8 cellular contexts compared by ENCODE assay signal in the genomic region with DNA sequence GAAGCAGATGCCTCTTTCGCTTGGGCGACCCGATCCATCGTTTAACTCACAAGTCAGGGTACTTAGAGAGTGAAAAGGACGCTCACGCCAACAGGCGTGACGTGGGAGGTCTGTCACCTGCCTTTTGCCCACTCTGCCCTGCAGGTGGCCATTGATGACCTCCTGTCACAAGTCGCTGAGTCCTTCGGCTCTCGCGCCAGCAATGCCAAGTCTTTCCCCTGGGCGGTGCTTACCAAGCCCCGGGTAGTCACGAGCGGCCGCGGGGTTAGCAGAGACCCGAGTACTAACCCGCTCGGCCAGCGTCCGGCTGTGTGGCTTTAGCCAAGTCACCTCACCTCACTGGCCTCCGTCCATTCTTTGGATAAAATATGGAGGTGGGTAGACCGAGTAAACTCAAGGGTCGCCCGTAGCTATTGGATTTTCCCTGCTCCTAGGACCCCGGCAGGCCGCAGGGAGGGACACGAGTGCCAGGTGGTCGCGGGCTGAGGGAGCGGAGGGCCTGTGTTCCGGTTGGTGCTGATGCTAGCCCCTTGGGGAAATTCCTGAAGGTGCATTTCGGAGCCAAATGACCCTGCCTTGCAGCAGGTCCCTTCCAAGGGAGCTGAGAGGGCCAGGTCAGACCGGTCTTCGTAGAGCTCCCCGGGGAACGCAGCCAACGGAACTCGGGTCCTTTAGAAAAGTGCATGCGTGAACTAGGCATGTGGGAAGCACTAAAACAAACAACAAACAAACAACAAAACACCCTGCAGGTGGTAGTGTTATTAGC. TPM values are rescaled to one million over a fixed set of nuclear protein-coding genes. Genes with fewer than 3 reads are reported as not detected.
DNase-seq lines count a peak whose midpoint lies in the region; ATAC-seq and TF ChIP-seq lines count a peak whose summit lies in the region.

No MANE protein-coding gene starts in this region.

- DNase-seq in DMS53 (lab: John Stamatoyannopoulos, UW) (peak; percentile 89), SJSA1 (ENCODE audit: low read depth in 1 of 2, low spot score in 2 of 2) (peak in 1 of 2 experiments; percentile 42), colonic mucosa (peak; percentile 69), GM19240 (ENCODE audit: insufficient read length, low spot score) (no peak)
- peak in 1 of 2 donors; percentile 56 for DNase-seq in stimulated activated effector memory CD8-positive, alpha-beta T cell treated with anti-CD3 and anti-CD28 coated beads, Interleukin-12 subunit alpha, Interleukin-12 subunit beta, amount 100 ng/mL, for 72 hours (ENCODE audit: low spot score in 2 of 2)

- H3K27me3 ChIP-seq in SJSA1 (replicated peaks): peaks cover 30% of the 10 kb centered on the region
- H3K27me3 ChIP-seq in colonic mucosa: no peaks in the 10 kb centered on the region
- peaks cover 0 to 3% (median 0%) of the 10 kb centered on the region in 4 donors for H3K27me3 ChIP-seq in liver (ENCODE audit: control insufficient read depth in 4 of 4, insufficient read depth in 4 of 4, low read length in 3 of 4)

- peak overlapping the region; percentile 31 for H3K4me3 ChIP-seq in SJSA1
- peak overlapping the region; percentile 52 for H3K4me3 ChIP-seq in colonic mucosa
- peak overlapping the region; percentile 46 to 93 (median 87) for H3K4me3 ChIP-seq in liver (ENCODE audit: low read depth in 1 of 3, low read length in 3 of 3)

- H3K36me3 ChIP-seq in SJSA1 (no peaks in the 10 kb centered on the region), colonic mucosa (no peaks in the 10 kb centered on the region), liver (ENCODE audit: control insufficient read depth in 4 of 4, insufficient read depth in 3 of 4, low read depth in 1 of 4, low read length in 3 of 4) (no peaks in the 10 kb centered on the region)

- H3K27ac ChIP-seq in SJSA1: no peak overlapping the region
- peak overlapping the region; percentile 70 for H3K27ac ChIP-seq in colonic mucosa
- H3K27ac ChIP-seq in liver (ENCODE audit: low read depth in 1 of 2, low read length in 2 of 2): peak overlapping the region in 1 of 2 donors; percentile 65

- H3K9ac ChIP-seq in colonic mucosa (ENCODE audit: low read depth in 2 of 2, low read length in 2 of 2) (peak overlapping the region; percentile 82 to 88), liver (ENCODE audit: low read depth in 1 of 2, low read length in 2 of 2) (peak overlapping the region in 1 of 2 donors; percentile 15)

- ATAC-seq in GM19463 (IDR thresholded peaks at IDR 0.05; ENCODE audit: unreplicated experiment) (peak; percentile 33), HG03520 (IDR thresholded peaks at IDR 0.05; ENCODE audit: unreplicated experiment) (peak; percentile 35)
- ATAC-seq in stimulated activated effector memory CD8-positive, alpha-beta T cell treated with anti-CD3 and anti-CD28 coated beads, Interleukin-12 subunit alpha, Interleukin-12 subunit beta, amount 100 ng/mL, for 72 hours: peak; percentile 48

- H3K27ac Mint-ChIP-seq in stimulated activated effector memory CD8-positive, alpha-beta T cell treated with anti-CD3 and anti-CD28 coated beads, Interleukin-12 subunit alpha, Interleukin-12 subunit beta, amount 100 ng/mL, for 72 hours: no peak overlapping the region

- WGBS in liver: 3% methylated on average over 42 of the region's 42 CpGs

- H3K4me1 ChIP-seq in SJSA1 (replicated peaks): peaks cover 9% of the 10 kb centered on the region
- H3K4me1 ChIP-seq in colonic mucosa: no peaks in the 10 kb centered on the region
- peaks cover 0 to 18% (median 14%) of the 10 kb centered on the region in 4 donors for H3K4me1 ChIP-seq in liver (ENCODE audit: control insufficient read depth in 4 of 4, insufficient read depth in 4 of 4, low read length in 3 of 4)

- no peak for TF ChIP-seq RAD21 in liver (IDR thresholded peaks at IDR 0.05)

- peaks cover 7% of the 10 kb centered on the region for H3K9me3 Mint-ChIP-seq in stimulated activated effector memory CD8-positive, alpha-beta T cell treated with anti-CD3 and anti-CD28 coated beads, Interleukin-12 subunit alpha, Interleukin-12 subunit beta, amount 100 ng/mL, for 72 hours

- peaks cover 12% of the 10 kb centered on the region for H3K4me1 Mint-ChIP-seq in stimulated activated effector memory CD8-positive, alpha-beta T cell treated with anti-CD3 and anti-CD28 coated beads, Interleukin-12 subunit alpha, Interleukin-12 subunit beta, amount 100 ng/mL, for 72 hours

- H3K4me3 Mint-ChIP-seq in stimulated activated effector memory CD8-positive, alpha-beta T cell treated with anti-CD3 and anti-CD28 coated beads, Interleukin-12 subunit alpha, Interleukin-12 subunit beta, amount 100 ng/mL, for 72 hours: peak overlapping the region; percentile 64

- intact Hi-C loops in colonic mucosa (cut with DNase I): loop anchor here (10.0 kb wide), 1 partner anchor 114 kb away; no protein-coding TSS in a partner anchor

- H3K9me3 ChIP-seq in SJSA1 (replicated peaks): no peaks in the 10 kb centered on the region; the same call in 1 of the 2 replicates
- H3K9me3 ChIP-seq in colonic mucosa: no peaks in the 10 kb centered on the region
- no peaks in the 10 kb centered on the region for H3K9me3 ChIP-seq in liver (ENCODE audit: control insufficient read depth in 4 of 4, low read length in 3 of 4)

- H3K36me3 Mint-ChIP-seq in stimulated activated effector memory CD8-positive, alpha-beta T cell treated with anti-CD3 and anti-CD28 coated beads, Interleukin-12 subunit alpha, Interleukin-12 subunit beta, amount 100 ng/mL, for 72 hours: no peaks in the 10 kb centered on the region

- TF ChIP-seq CTCF in colonic mucosa (IDR thresholded peaks at IDR 0.05) (no peak), liver (IDR thresholded peaks at IDR 0.05; ENCODE audit: low read depth, low read length, missing input control) (peak; percentile 30)

TF ChIP-seq in liver, 16 proteins besides CTCF, POLR2A, EP300 and RAD21:
- TF ChIP-seq HNF4G (IDR thresholded peaks at IDR 0.05) (no peak), JUND (IDR thresholded peaks at IDR 0.05) (no peak), GABPA (IDR thresholded peaks at IDR 0.05 in 1 of 2, conservative IDR thresholded peaks at IDR 0.05 in 1 of 2) (no peak), HNF4A (conservative IDR thresholded peaks at IDR 0.05) (peak in 1 of 2 donors; percentile 34), RXRA (IDR thresholded peaks at IDR 0.05) (peak in 1 of 2 donors; percentile 13), YY1 (IDR thresholded peaks at IDR 0.05) (peak; percentile 33), FOXA2 (IDR thresholded peaks at IDR 0.05) (no peak), NR2F2 (IDR thresholded peaks at IDR 0.05) (no peak), TAF1 (conservative IDR thresholded peaks at IDR 0.05) (no peak), FOXA1 (IDR thresholded peaks at IDR 0.05) (no peak), EGR1 (IDR thresholded peaks at IDR 0.05; ENCODE audit: low read depth in 2 of 2) (no peak), SP1 (IDR thresholded peaks at IDR 0.05) (no peak)
- TF ChIP-seq, protein P1, sequence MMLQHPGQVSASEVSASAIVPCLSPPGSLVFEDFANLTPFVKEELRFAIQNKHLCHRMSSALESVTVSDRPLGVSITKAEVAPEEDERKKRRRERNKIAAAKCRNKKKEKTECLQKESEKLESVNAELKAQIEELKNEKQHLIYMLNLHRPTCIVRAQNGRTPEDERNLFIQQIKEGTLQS (IDR thresholded peaks at IDR 0.05): no peak
- TF ChIP-seq, protein P2, sequence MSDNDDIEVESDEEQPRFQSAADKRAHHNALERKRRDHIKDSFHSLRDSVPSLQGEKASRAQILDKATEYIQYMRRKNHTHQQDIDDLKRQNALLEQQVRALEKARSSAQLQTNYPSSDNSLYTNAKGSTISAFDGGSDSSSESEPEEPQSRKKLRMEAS (IDR thresholded peaks at IDR 0.05): no peak
- TF ChIP-seq, protein P3, sequence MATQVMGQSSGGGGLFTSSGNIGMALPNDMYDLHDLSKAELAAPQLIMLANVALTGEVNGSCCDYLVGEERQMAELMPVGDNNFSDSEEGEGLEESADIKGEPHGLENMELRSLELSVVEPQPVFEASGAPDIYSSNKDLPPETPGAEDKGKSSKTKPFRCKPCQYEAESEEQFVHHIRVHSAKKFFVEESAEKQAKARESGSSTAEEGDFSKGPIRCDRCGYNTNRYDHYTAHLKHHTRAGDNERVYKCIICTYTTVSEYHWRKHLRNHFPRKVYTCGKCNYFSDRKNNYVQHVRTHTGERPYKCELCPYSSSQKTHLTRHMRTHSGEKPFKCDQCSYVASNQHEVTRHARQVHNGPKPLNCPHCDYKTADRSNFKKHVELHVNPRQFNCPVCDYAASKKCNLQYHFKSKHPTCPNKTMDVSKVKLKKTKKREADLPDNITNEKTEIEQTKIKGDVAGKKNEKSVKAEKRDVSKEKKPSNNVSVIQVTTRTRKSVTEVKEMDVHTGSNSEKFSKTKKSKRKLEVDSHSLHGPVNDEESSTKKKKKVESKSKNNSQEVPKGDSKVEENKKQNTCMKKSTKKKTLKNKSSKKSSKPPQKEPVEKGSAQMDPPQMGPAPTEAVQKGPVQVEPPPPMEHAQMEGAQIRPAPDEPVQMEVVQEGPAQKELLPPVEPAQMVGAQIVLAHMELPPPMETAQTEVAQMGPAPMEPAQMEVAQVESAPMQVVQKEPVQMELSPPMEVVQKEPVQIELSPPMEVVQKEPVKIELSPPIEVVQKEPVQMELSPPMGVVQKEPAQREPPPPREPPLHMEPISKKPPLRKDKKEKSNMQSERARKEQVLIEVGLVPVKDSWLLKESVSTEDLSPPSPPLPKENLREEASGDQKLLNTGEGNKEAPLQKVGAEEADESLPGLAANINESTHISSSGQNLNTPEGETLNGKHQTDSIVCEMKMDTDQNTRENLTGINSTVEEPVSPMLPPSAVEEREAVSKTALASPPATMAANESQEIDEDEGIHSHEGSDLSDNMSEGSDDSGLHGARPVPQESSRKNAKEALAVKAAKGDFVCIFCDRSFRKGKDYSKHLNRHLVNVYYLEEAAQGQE (IDR thresholded peaks at IDR 0.05): no peak
- TF ChIP-seq, protein P4, sequence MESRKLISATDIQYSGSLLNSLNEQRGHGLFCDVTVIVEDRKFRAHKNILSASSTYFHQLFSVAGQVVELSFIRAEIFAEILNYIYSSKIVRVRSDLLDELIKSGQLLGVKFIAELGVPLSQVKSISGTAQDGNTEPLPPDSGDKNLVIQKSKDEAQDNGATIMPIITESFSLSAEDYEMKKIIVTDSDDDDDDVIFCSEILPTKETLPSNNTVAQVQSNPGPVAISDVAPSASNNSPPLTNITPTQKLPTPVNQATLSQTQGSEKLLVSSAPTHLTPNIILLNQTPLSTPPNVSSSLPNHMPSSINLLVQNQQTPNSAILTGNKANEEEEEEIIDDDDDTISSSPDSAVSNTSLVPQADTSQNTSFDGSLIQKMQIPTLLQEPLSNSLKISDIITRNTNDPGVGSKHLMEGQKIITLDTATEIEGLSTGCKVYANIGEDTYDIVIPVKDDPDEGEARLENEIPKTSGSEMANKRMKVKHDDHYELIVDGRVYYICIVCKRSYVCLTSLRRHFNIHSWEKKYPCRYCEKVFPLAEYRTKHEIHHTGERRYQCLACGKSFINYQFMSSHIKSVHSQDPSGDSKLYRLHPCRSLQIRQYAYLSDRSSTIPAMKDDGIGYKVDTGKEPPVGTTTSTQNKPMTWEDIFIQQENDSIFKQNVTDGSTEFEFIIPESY (IDR thresholded peaks at IDR 0.05): no peak
TF ChIP-seq in liver: peak in this region for 3.

RNA-seq across cellular contexts. Expression of a gene that starts 0.7 kb away (rescaled TPM):
- not detected in 2 replicates for total RNA-seq in SJSA1 (2014; rRNA removed; shearing (Covaris generic))
- total RNA-seq in colonic mucosa: 100 to 1,000 TPM in 1 of 2 donors, 10 to 100 TPM in 1; 63.4 to 113 TPM
- 1 to 10 TPM; 2.5 to 2.6 TPM for total RNA-seq in liver
- polyA plus RNA-seq in liver: 1 to 10 TPM; 3.5 to 5.1 TPM

Comparison
In these comparisons a context has a peak if more than half of its experiments do, and no peak if none do; other contexts are left out.
1. H3K4me3 ChIP-seq: peak in every context shown above with its lines; median percentile 87 in liver; 52 in colonic mucosa; 31 in SJSA1.
2. RNA of a gene that starts 0.7 kb away (total RNA-seq): 63.4 to 113 TPM in colonic mucosa; 2.5 to 2.6 TPM in liver and not detected in SJSA1; every median in the first group is over 10 times any median in the second.
3. Peak in every context shown above with its lines, with median percentiles within 50 percentile points of each other: ATAC-seq.